In the genomic region with DNA sequence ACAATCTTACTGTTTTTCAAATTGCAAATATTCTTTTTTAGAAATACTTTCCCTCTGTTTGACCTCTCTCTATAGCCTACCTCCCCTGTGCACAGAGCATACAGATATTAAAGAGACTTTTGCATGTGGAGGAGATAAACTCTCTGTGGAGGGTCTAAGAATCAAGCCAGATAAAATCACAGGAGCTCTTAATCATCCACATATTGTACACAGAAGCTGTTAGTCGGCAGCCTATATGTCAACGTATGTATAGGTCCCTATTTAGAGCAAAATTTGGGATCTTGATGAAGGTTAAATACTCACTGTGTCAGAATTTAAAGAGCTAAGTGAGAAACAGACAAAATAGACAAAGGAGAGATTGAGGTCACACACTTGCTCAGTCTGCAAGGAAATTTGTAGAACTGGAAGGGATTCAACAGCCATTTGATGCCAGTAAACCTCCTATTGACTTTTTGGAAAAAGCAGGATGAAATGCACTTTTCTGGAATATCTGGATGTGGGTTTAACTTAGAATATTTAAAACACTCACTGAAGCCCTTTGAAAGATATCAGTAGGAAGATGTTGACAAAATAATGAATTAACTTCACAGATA, we compare ENCODE assay signal across 9 cellular contexts. TPM values are rescaled to one million over a fixed set of nuclear protein-coding genes. Genes with fewer than 3 reads are reported as not detected.
DNase-seq lines count a peak whose midpoint lies in the region; ATAC-seq, FAIRE-seq and TF ChIP-seq lines count a peak whose summit lies in the region.
"Had no signal": no experiment of that assay in that cellular context is flagged by ENCODE, and none has a peak within 500 bp of the region (broad histone marks: within the 10 kb centered on the region; RNA-seq: fewer than 3 reads in every experiment).

No MANE protein-coding gene starts in this region.

- peak overlapping the region; percentile 66 for H3K27ac Mint-ChIP-seq in activated naive CD4-positive, alpha-beta T cell treated with anti-CD3 and anti-CD28 coated beads, Interleukin-2, amount 50 U/mL, for 24 hours
- peak overlapping the region; percentile 100 for H3K27ac Mint-ChIP-seq in astrocyte (ENCODE audit: unreplicated experiment)
- H3K27ac Mint-ChIP-seq: GM23338 had no signal

- H3K36me3 ChIP-seq in astrocyte (ENCODE audit: insufficient read depth, low read length) (no peaks in the 10 kb centered on the region), right lobe of liver (no peaks in the 10 kb centered on the region), transverse colon (no peaks in the 10 kb centered on the region)

- H3K4me1 Mint-ChIP-seq in activated naive CD4-positive, alpha-beta T cell treated with anti-CD3 and anti-CD28 coated beads, Interleukin-2, amount 50 U/mL, for 24 hours = peaks cover 42% of the 10 kb centered on the region
- H3K4me1 Mint-ChIP-seq in astrocyte (ENCODE audit: low read depth, unreplicated experiment) = peaks cover 65% of the 10 kb centered on the region

- H3K9ac ChIP-seq in astrocyte (ENCODE audit: low read length) = peak overlapping the region; percentile 97

- TF ChIP-seq EP300 in transverse colon (IDR thresholded peaks at IDR 0.05; ENCODE audit: low read depth) = no peak

- DNase-seq in activated naive CD4-positive, alpha-beta T cell treated with Interleukin-2 at 50 U/mL for 16 hours = no peak
- DNase-seq in astrocyte (ENCODE audit: low read depth) (peak; percentile 57), right lobe of liver (no peak), transverse colon (no peak), amniotic stem cell (lab: John Stamatoyannopoulos, UW) (no peak), NCI-H146 (lab: John Stamatoyannopoulos, UW) (no peak)
- DNase-seq in central memory CD4-positive, alpha-beta T cell = no peak

- H3K9me3 ChIP-seq in astrocyte (ENCODE audit: insufficient read depth, low read depth, low read length) = no peaks in the 10 kb centered on the region
- H3K9me3 ChIP-seq in right lobe of liver = no peaks in the 10 kb centered on the region
- no peaks in the 10 kb centered on the region for H3K9me3 ChIP-seq in transverse colon

- 33% methylated on average over 2 of the region's 2 CpGs for WGBS in right lobe of liver (ENCODE audit: insufficient coverage, low coverage, low lambda C conversion rate, missing lambda C conversion rate)
- WGBS in transverse colon (ENCODE audit: low coverage in 1 of 2), 2 donors = 37 to 45% methylated on average over 2 of the region's 2 CpGs

- no peaks in the 10 kb centered on the region for H3K36me3 Mint-ChIP-seq in activated naive CD4-positive, alpha-beta T cell treated with anti-CD3 and anti-CD28 coated beads, Interleukin-2, amount 50 U/mL, for 24 hours
- peaks cover 3% of the 10 kb centered on the region for H3K36me3 Mint-ChIP-seq in astrocyte (ENCODE audit: low read depth, unreplicated experiment)

- intact Hi-C loops in right lobe of liver (cut with DNase I) = loop anchor here (5.0 to 10.0 kb wide), 5 partner anchors 101 to 461 kb away; no protein-coding TSS in a partner anchor
- intact Hi-C loops in transverse colon (cut with DNase I; ENCODE audit: low total_unique reads) = loop anchor here (5.0 to 10.0 kb wide), 4 partner anchors 71 to 468 kb away; no protein-coding TSS in a partner anchor

- no peaks in the 10 kb centered on the region for H3K27me3 Mint-ChIP-seq in activated naive CD4-positive, alpha-beta T cell treated with anti-CD3 and anti-CD28 coated beads, Interleukin-2, amount 50 U/mL, for 24 hours
- H3K27me3 Mint-ChIP-seq in astrocyte (ENCODE audit: low read depth, unreplicated experiment) = no peaks in the 10 kb centered on the region

- ATAC-seq in right lobe of liver = no peak
- ATAC-seq: GM23338 had no signal

- H3K4me2 ChIP-seq in astrocyte (ENCODE audit: low read length) = peak overlapping the region; percentile 28
- H3K4me2 ChIP-seq: GM23338 had no signal

- H3K4me3 ChIP-seq in astrocyte (ENCODE audit: insufficient read depth, low read depth, low read length) (no peak overlapping the region), right lobe of liver (no peak overlapping the region), transverse colon (peak overlapping the region in 1 of 4 donors; percentile 71)
- H3K4me3 ChIP-seq: GM23338 had no signal

- in situ Hi-C loops in transverse colon (cut with MboI; ENCODE audit: low pct_ligation_motif_present in 1 of 4, low pct_unique_long_range_greater_than_20kb in 1 of 4, low sequenced_read_pairs in 3 of 4) = loop anchor here in 3 of 4 donors (5.0 to 25.0 kb wide), 6 partner anchors 103 to 468 kb away; no protein-coding TSS in a partner anchor

- H3K9me3 Mint-ChIP-seq in activated naive CD4-positive, alpha-beta T cell treated with anti-CD3 and anti-CD28 coated beads, Interleukin-2, amount 50 U/mL, for 24 hours = no peaks in the 10 kb centered on the region
- H3K9me3 Mint-ChIP-seq in astrocyte (ENCODE audit: unreplicated experiment) = peaks cover 2% of the 10 kb centered on the region

- H3K4me1 ChIP-seq in astrocyte (ENCODE audit: insufficient read depth, low read length) = peaks cover 68% of the 10 kb centered on the region
- H3K4me1 ChIP-seq in right lobe of liver = peaks cover 0 to 61% (median 26%) of the 10 kb centered on the region in 4 donors
- peaks cover 29 to 61% (median 51%) of the 10 kb centered on the region in 4 donors for H3K4me1 ChIP-seq in transverse colon

- no peak overlapping the region for H3K4me3 Mint-ChIP-seq in activated naive CD4-positive, alpha-beta T cell treated with anti-CD3 and anti-CD28 coated beads, Interleukin-2, amount 50 U/mL, for 24 hours
- no peak overlapping the region for H3K4me3 Mint-ChIP-seq in astrocyte (ENCODE audit: unreplicated experiment)
- H3K4me3 Mint-ChIP-seq: GM23338 had no signal

- TF ChIP-seq POLR2A in right lobe of liver (IDR thresholded peaks at IDR 0.05) (no peak), transverse colon (IDR thresholded peaks at IDR 0.05) (no peak)

- H4K20me1 ChIP-seq in astrocyte (ENCODE audit: insufficient read depth, low read length) = no peaks in the 10 kb centered on the region

- no peak for FAIRE-seq in astrocyte (lab: Jason Lieb, UNC)

- H3K27ac ChIP-seq in astrocyte (ENCODE audit: low read depth, low read length) (peak overlapping the region; percentile 99), right lobe of liver (peak overlapping the region; percentile 96 to 100 (median 98)), transverse colon (peak overlapping the region; percentile 97 to 100 (median 100))

- no peaks in the 10 kb centered on the region for H3K27me3 ChIP-seq in astrocyte (ENCODE audit: insufficient read depth, low read length)
- H3K27me3 ChIP-seq in right lobe of liver = no peaks in the 10 kb centered on the region
- no peaks in the 10 kb centered on the region for H3K27me3 ChIP-seq in transverse colon

- TF ChIP-seq CTCF in astrocyte (IDR thresholded peaks at IDR 0.05; ENCODE audit: insufficient read depth, low read depth, low read length) (no peak), right lobe of liver (IDR thresholded peaks at IDR 0.05) (no peak), transverse colon (IDR thresholded peaks at IDR 0.05) (no peak)

- H3K79me2 ChIP-seq in astrocyte (ENCODE audit: insufficient read depth, low read length) = peaks cover 2% of the 10 kb centered on the region

- H2AFZ ChIP-seq in astrocyte (ENCODE audit: low read depth, low read length) = no peak overlapping the region
- H2AFZ ChIP-seq: GM23338 had no signal

RNA-seq across cellular contexts. Expression of a gene that starts 4.1 kb away (rescaled TPM):
- 122 and 126 TPM in 2 replicates for total RNA-seq in astrocyte
- total RNA-seq in right lobe of liver = 10 to 100 TPM; 35.3 to 93.2 (median 56.8) TPM
- total RNA-seq in transverse colon = 100 to 1,000 TPM in 1 of 4 donors, 10 to 100 TPM in 3; 82.7 to 120 (median 93.3) TPM
